In genomic region chr12:105409286-105409685, GRCh38 we compare ENCODE assay signal across 13 cellular contexts.
"Had no signal": no experiment of that assay in that cellular context is flagged by ENCODE, and none has a peak within 500 bp of the region (broad histone marks: within the 10 kb centered on the region; RNA-seq: fewer than 3 reads in every experiment).

No MANE protein-coding gene starts in this region.

- H3K4me3 Mint-ChIP-seq: activated CD8-positive, alpha-beta T cell treated with anti-CD3 and anti-CD28 coated beads for 36 hours; stimulated activated naive CD8-positive, alpha-beta T cell treated with anti-CD3 and anti-CD28 coated beads, Interleukin-15, Interleukin-2, amounts not matched to agents 100 ng/mL and 50 ng/mL, for 24 hours had no signal

- H3K9me3 ChIP-seq: esophagus muscularis mucosa, lower lobe of right lung had no signal

- H3K27ac ChIP-seq: esophagus muscularis mucosa, hepatocyte, lower lobe of right lung had no signal

- H3K27ac Mint-ChIP-seq: activated CD4-positive, alpha-beta T cell treated with anti-CD3 and anti-CD28 coated beads, Interleukin-2, amount 10 ng/mL, durations not matched to agents 24 days and 14 days; activated CD8-positive, alpha-beta T cell treated with anti-CD3 and anti-CD28 coated beads for 36 hours; activated naive CD4-positive, alpha-beta T cell treated with anti-CD3 and anti-CD28 coated beads for 36 hours; progenitor cell of endocrine pancreas; stimulated activated naive CD8-positive, alpha-beta T cell treated with anti-CD3 and anti-CD28 coated beads, Interleukin-15, Interleukin-2, amounts not matched to agents 100 ng/mL and 50 ng/mL, for 24 hours had no signal

- H2AFZ ChIP-seq: hepatocyte had no signal

- DNase-seq: activated CD4-positive, alpha-beta T cell treated with anti-CD3 and anti-CD28 coated beads, Interleukin-2, amount 10 ng/mL, durations not matched to agents 24 days and 14 days; activated CD8-positive, alpha-beta memory T cell treated with anti-CD3 and anti-CD28 coated beads, Interleukin-2, amount 50 U/mL, for 4 hours; activated CD8-positive, alpha-beta T cell treated with anti-CD3 and anti-CD28 coated beads for 36 hours; activated naive CD4-positive, alpha-beta T cell treated with anti-CD3 and anti-CD28 coated beads for 36 hours; activated T-cell treated with anti-CD3 and anti-CD28 coated beads, Interleukin-2, amount 50 U/mL, for 4 hours; effector CD4-positive, alpha-beta T cell; occipital lobe had no signal

- H3K79me2 ChIP-seq: hepatocyte had no signal

- H3K4me3 ChIP-seq: esophagus muscularis mucosa, hepatocyte, lower lobe of right lung had no signal

- H3K9me3 Mint-ChIP-seq: activated CD8-positive, alpha-beta T cell treated with anti-CD3 and anti-CD28 coated beads for 36 hours; activated T-cell treated with anti-CD3 and anti-CD28 coated beads, Interleukin-2, amount 50 U/mL, for 4 hours; stimulated activated naive CD8-positive, alpha-beta T cell treated with anti-CD3 and anti-CD28 coated beads, Interleukin-15, Interleukin-2, amounts not matched to agents 100 ng/mL and 50 ng/mL, for 24 hours; type B pancreatic cell had no signal

- ATAC-seq: activated CD8-positive, alpha-beta T cell treated with anti-CD3 and anti-CD28 coated beads for 36 hours; activated T-cell treated with anti-CD3 and anti-CD28 coated beads, Interleukin-2, amount 50 U/mL, for 4 hours had no signal

- H3K27me3 Mint-ChIP-seq: activated CD8-positive, alpha-beta T cell treated with anti-CD3 and anti-CD28 coated beads for 36 hours; progenitor cell of endocrine pancreas; stimulated activated naive CD8-positive, alpha-beta T cell treated with anti-CD3 and anti-CD28 coated beads, Interleukin-15, Interleukin-2, amounts not matched to agents 100 ng/mL and 50 ng/mL, for 24 hours; type B pancreatic cell had no signal

- H3K36me3 Mint-ChIP-seq: type B pancreatic cell had no signal

- H3K27me3 ChIP-seq: esophagus muscularis mucosa, hepatocyte had no signal

- H3K36me3 ChIP-seq: esophagus muscularis mucosa, lower lobe of right lung had no signal
